In genomic region chr4:184288451-184289178, GRCh38 we compare ENCODE assay signal across 1 cellular context.
TF ChIP-seq lines count a peak whose summit lies in the region.

No MANE protein-coding gene starts in this region.

TF ChIP-seq in SK-N-SH, 30 proteins besides CTCF, POLR2A, EP300 and RAD21 (continued from another document):
- TF ChIP-seq REST (IDR thresholded peaks at IDR 0.05; ENCODE audit: low read depth, low read length) (no peak), TAF1 (IDR thresholded peaks at IDR 0.05; ENCODE audit: borderline replicate concordance, low read depth, low read length) (no peak)
